Comparison of ENCODE assay signal across 37 cellular contexts in genomic region chr15:55795031-55795430, GRCh38. TPM values are rescaled to one million over a fixed set of nuclear protein-coding genes. Genes with fewer than 3 reads are reported as not detected.
"Had no signal": no experiment of that assay in that cellular context is flagged by ENCODE, and none has a peak within 500 bp of the region (broad histone marks: within the 10 kb centered on the region; RNA-seq: fewer than 3 reads in every experiment).

No MANE protein-coding gene starts in this region.

- FAIRE-seq: astrocyte, TTC549 had no signal

- H3K27me3 ChIP-seq: adrenal gland, body of pancreas, brain microvascular endothelial cell, breast epithelium had no signal

- H3K9me3 ChIP-seq: adrenal gland, breast epithelium had no signal

- H3K4me1 ChIP-seq: adrenal gland, body of pancreas, breast epithelium had no signal

- H3K36me3 ChIP-seq: adrenal gland, brain microvascular endothelial cell, breast epithelium had no signal

- ATAC-seq: activated CD8-positive, alpha-beta T cell treated with anti-CD3 and anti-CD28 coated beads for 36 hours; activated naive CD4-positive, alpha-beta T cell treated with anti-CD3 and anti-CD28 coated beads, Interleukin-2, amount 50 U/mL, for 72 hours; activated T-cell treated with anti-CD3 and anti-CD28 coated beads, Interleukin-2, amount 50 U/mL, for 4 hours; activated T-cell treated with anti-CD3 and anti-CD28 coated beads, Interleukin-2, amount 50 U/mL, for 72 hours; activated T-helper 17 cell treated with anti-CD3 and anti-CD28 coated beads, Interleukin-2, amount 50 U/mL, for 72 hours; body of pancreas had no signal

- H3K27ac ChIP-seq: adrenal gland, body of pancreas, brain microvascular endothelial cell, breast epithelium, VCaP had no signal

- H3K4me3 ChIP-seq: adrenal gland, body of pancreas, breast epithelium had no signal

- DNase-seq: activated B cell treated with CpG ODN at 0.5 μM for 24 hours; activated CD4-positive, alpha-beta memory T cell treated with anti-CD3 and anti-CD28 coated beads for 36 hours; activated CD4-positive, alpha-beta T cell treated with anti-CD3 and anti-CD28 coated beads for 4 hours; activated CD4-positive, alpha-beta T cell treated with anti-CD3 and anti-CD28 coated beads, Interleukin-2, amount 10 ng/mL, durations not matched to agents 24 days and 14 days; activated CD4-positive, alpha-beta T cell treated with anti-CD3 and anti-CD28 coated beads, Interleukin-2, amount 50 U/mL, for 1 hour; activated CD4-positive, alpha-beta T cell treated with anti-CD3 and anti-CD28 coated beads, Interleukin-2, amount 50 U/mL, for 4 hours; activated CD4-positive, CD25-positive, alpha-beta regulatory T cell treated with anti-CD3 and anti-CD28 coated beads, Interleukin-2, amount 50 U/mL, for 72 hours; activated CD8-positive, alpha-beta memory T cell treated with anti-CD3 and anti-CD28 coated beads, Interleukin-2, amount 50 U/mL, for 4 hours; activated CD8-positive, alpha-beta T cell treated with anti-CD3 and anti-CD28 coated beads for 36 hours; activated effector memory CD4-positive, alpha-beta T cell treated with anti-CD3 and anti-CD28 coated beads, Interleukin-2, amount 50 U/mL, for 16 hours; activated gamma-delta T cell treated with Interleukin-2 at 50 U/mL for 16 hours; activated naive CD4-positive, alpha-beta T cell; activated naive CD4-positive, alpha-beta T cell treated with anti-CD3 and anti-CD28 coated beads for 36 hours; activated naive CD4-positive, alpha-beta T cell treated with anti-CD3 and anti-CD28 coated beads, Interleukin-2, amount 50 U/mL, for 16 hours; activated naive CD8-positive, alpha-beta T cell treated with anti-CD3 and anti-CD28 coated beads for 36 hours; activated T-cell treated with anti-CD3 and anti-CD28 coated beads for 4 hours; activated T-cell treated with anti-CD3 and anti-CD28 coated beads, Interleukin-2, amount 50 U/mL, for 1 hour; activated T-cell treated with anti-CD3 and anti-CD28 coated beads, Interleukin-2, amount 50 U/mL, for 4 hours; activated T-cell treated with anti-CD3 and anti-CD28 coated beads, Interleukin-2, amount 50 U/mL, for 72 hours; adrenal gland; amniotic stem cell; aorta; body of pancreas; brain microvascular endothelial cell; central memory CD4-positive, alpha-beta T cell; SW 1271; T-helper 1 cell; T-helper 2 cell; T-helper 9 cell had no signal

RNA-seq across cellular contexts. Expression of gene PRTG, which starts 52.1 kb away (rescaled TPM):
- total RNA-seq: activated B cell treated with CpG ODN at 0.5 μM for 24 hours; activated CD4-positive, alpha-beta memory T cell treated with anti-CD3 and anti-CD28 coated beads for 36 hours; activated CD4-positive, alpha-beta T cell treated with anti-CD3 and anti-CD28 coated beads, Interleukin-2, amount 10 ng/mL, durations not matched to agents 24 days and 14 days; activated CD8-positive, alpha-beta memory T cell treated with anti-CD3 and anti-CD28 coated beads for 36 hours; activated CD8-positive, alpha-beta T cell treated with anti-CD3 and anti-CD28 coated beads for 36 hours; activated naive CD4-positive, alpha-beta T cell treated with anti-CD3 and anti-CD28 coated beads for 36 hours; activated naive CD4-positive, alpha-beta T cell treated with anti-CD3 and anti-CD28 coated beads, Interleukin-2, amount 50 U/mL, for 72 hours; activated naive CD8-positive, alpha-beta T cell treated with anti-CD3 and anti-CD28 coated beads for 36 hours; activated T-cell treated with anti-CD3 and anti-CD28 coated beads, Interleukin-2, amount 50 U/mL, for 4 hours; activated T-helper 1 cell treated with anti-CD3 and anti-CD28 coated beads, Interleukin-12 subunit alpha, Interleukin-12 subunit beta, Interleukin-2, Interleukin-4 antibody, amounts not matched to agents 30 ng/mL and 10 ng/mL and 1 ng/mL, durations not matched to agents 14 hours and 24 hours and 36 hours; activated T-helper 17 cell treated with anti-CD3 and anti-CD28 coated beads, Interleukin-2, amount 50 U/mL, for 72 hours had no signal
